Comparison of ENCODE assay signal across 1 cellular context in the genomic region with DNA sequence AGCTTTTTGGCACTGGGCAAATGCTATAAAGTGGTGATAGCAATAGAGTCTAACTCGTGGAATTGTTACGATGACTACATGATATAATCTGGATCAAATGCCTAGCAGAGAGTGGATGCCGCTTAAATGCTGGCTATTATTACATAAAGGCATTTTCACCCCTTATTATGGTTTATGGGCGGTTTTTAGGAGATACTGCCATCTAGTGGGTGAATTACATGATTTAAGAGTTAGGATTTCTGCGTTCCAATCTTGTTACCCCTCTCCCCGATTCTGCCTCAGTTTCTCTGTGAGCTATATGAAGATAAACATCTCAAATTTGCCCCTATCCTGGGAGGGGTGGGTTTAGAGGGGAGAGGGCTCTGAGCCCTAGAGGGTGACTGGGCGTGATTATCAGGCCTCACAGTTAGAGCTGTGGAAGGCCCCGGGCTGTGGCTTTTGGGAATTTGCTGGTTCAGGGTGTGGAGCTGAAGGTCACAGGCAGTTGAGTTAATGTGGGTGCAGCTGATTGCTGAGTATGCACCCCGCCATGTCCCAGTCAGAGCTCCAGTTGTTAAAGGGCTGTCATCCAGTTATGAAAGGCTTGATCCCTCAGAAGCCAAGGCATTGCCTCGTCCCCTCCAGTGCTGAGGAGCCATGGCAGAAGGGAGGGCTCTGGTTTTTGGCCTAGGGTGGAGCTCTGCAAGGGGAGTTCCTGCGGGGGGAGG.
TF ChIP-seq lines count a peak whose summit lies in the region.

No MANE protein-coding gene starts in this region.

TF ChIP-seq in IMR-90, 13 proteins besides CTCF, POLR2A, EP300 and RAD21:
- no peak for TF ChIP-seq USF2 (IDR thresholded peaks at IDR 0.05; ENCODE audit: low read depth, low read length)
- no peak for TF ChIP-seq FOS (IDR thresholded peaks at IDR 0.05; ENCODE audit: low read depth, low read length)
- peak; percentile 32; the same call in 1 of the 2 replicates for TF ChIP-seq SMC3 (IDR thresholded peaks at IDR 0.05; ENCODE audit: low read depth, low read length)
